Comparison of ENCODE assay signal across 18 cellular contexts in the genomic region with DNA sequence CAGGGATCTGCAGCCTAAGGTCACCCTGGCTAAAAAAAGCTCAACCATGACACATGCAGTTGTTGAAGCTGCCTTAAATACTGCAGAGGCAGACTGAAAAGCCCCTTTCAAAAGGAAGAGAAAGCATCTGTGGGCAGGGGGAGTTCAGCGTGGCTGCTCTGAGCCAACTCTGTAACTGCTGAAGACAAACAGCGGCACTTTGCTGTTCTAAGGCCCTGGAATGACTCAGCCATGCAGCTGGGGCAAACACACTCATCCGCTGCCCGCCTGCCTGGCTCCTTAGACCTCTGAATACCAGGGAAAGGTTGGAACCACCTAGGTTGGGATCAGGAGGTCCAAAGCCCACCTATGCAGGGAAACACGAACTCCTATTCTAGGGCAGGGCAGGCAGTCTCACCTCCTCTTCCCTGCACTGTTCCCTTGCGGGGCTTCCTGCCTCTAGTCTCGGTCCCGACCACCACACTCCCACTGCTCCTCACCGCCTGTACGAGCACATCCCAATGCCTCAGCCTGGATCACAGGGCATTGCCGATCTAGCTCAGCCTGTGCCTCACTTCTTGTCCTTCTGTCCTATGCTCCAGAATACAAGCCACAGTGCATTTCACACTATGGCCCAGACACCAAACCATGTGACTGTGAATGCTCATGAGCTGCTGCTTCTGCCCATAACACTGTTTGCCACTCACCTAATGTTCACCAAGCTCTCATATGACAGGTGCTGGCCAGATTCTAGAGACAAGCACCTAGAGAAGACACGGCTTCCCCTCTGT. TPM values are rescaled to one million over a fixed set of nuclear protein-coding genes. Genes with fewer than 3 reads are reported as not detected.
DNase-seq lines count a peak whose midpoint lies in the region; ATAC-seq and TF ChIP-seq lines count a peak whose summit lies in the region.
"Had no signal": no experiment of that assay in that cellular context is flagged by ENCODE, and none has a peak within 500 bp of the region (broad histone marks: within the 10 kb centered on the region; RNA-seq: fewer than 3 reads in every experiment).

No MANE protein-coding gene starts in this region.

- H3K79me2 ChIP-seq in GM23338 (replicated peaks; ENCODE audit: insufficient read depth) = no peaks in the 10 kb centered on the region

- no peaks in the 10 kb centered on the region for H3K27me3 ChIP-seq in BLaER1 treated with 17β-estradiol and CSF1 and Interleukin-3, amounts not matched to agents 10 nM and 100 nM
- H3K27me3 ChIP-seq in GM23338 (ENCODE audit: insufficient read depth) = no peaks in the 10 kb centered on the region

- H3K9me2 ChIP-seq in GM23338 (ENCODE audit: insufficient read depth) = no peaks in the 10 kb centered on the region

- H4K20me1 ChIP-seq in BLaER1 treated with 17β-estradiol and CSF1 and Interleukin-3, amounts not matched to agents 10 nM and 100 nM = peaks cover 0 to 6% (median 0%) of the 10 kb centered on the region in 11 experiments; a peak in 1 of 22 replicates
- H4K20me1 ChIP-seq in GM23338 (replicated peaks; ENCODE audit: insufficient read depth) = peaks cover 2% of the 10 kb centered on the region; the same call in 1 of the 2 replicates

- H3K9me3 ChIP-seq in BLaER1 treated with 17β-estradiol and CSF1 and Interleukin-3, amounts not matched to agents 10 nM and 100 nM (replicated peaks in 1 of 11) = no peaks in the 10 kb centered on the region

- H3F3A ChIP-seq in GM23338 (replicated peaks; ENCODE audit: low read depth) = no peaks in the 10 kb centered on the region

- peak overlapping the region; percentile 75 to 97 (median 85) for H3K4me2 ChIP-seq in BLaER1 treated with 17β-estradiol and CSF1 and Interleukin-3, amounts not matched to agents 10 nM and 100 nM
- H3K4me2 ChIP-seq in GM23338 = no peak overlapping the region

- H3K4me3 ChIP-seq in BLaER1 treated with 17β-estradiol and CSF1 and Interleukin-3, amounts not matched to agents 10 nM and 100 nM = no peak overlapping the region
- no peak overlapping the region for H3K4me3 ChIP-seq in GM23338
- H3K4me3 ChIP-seq: SK-N-MC, skin epidermis had no signal

- peaks cover 15% of the 10 kb centered on the region; the same call in 2 of the 3 replicates for H3K36me3 Mint-ChIP-seq in GM23338 (ENCODE audit: low read depth)
- peaks cover 5% of the 10 kb centered on the region for H3K36me3 Mint-ChIP-seq in nephron progenitor cell (ENCODE audit: low read depth)
- peaks cover 33% of the 10 kb centered on the region for H3K36me3 Mint-ChIP-seq in T-cell

- H3K4me1 ChIP-seq in BLaER1 treated with 17β-estradiol and CSF1 and Interleukin-3, amounts not matched to agents 10 nM and 100 nM = peaks cover 69 to 100% (median 100%) of the 10 kb centered on the region in 10 experiments
- H3K4me1 ChIP-seq in GM23338 (ENCODE audit: insufficient read depth) = no peaks in the 10 kb centered on the region

- POLR2A ChIA-PET in T-cell (lab: Charles Lee) = no interaction called here

- no peak for DNase-seq in GM23338 (ENCODE audit: low spot score)
- DNase-seq in nephron progenitor cell = no peak
- DNase-seq in T-cell = no peak
- DNase-seq in Ammon's horn (ENCODE audit: low spot score) = no peak
- DNase-seq: activated CD4-positive, alpha-beta T cell treated with anti-CD3 and anti-CD28 coated beads, Interleukin-2, amount 10 ng/mL, durations not matched to agents 24 days and 14 days; activated T-cell treated with anti-CD3 and anti-CD28 coated beads for 4 hours; CD8-positive, alpha-beta T cell; foreskin melanocyte; NCI-H510A; stimulated activated naive CD4-positive, alpha-beta T cell had no signal

- H3K27ac Mint-ChIP-seq in GM23338 (peak overlapping the region; percentile 59; the same call in 1 of the 2 replicates), nephron progenitor cell (peak overlapping the region; percentile 29), T-cell (no peak overlapping the region)
- H3K27ac Mint-ChIP-seq: activated CD4-positive, alpha-beta T cell treated with anti-CD3 and anti-CD28 coated beads, Interleukin-2, amount 10 ng/mL, durations not matched to agents 24 days and 14 days; CD8-positive, alpha-beta T cell had no signal

- H2AFZ ChIP-seq in GM23338 = no peak overlapping the region

- H3K4me3 Mint-ChIP-seq in GM23338 (no peak overlapping the region), nephron progenitor cell (no peak overlapping the region), T-cell (no peak overlapping the region)
- H3K4me3 Mint-ChIP-seq: activated CD4-positive, alpha-beta T cell treated with anti-CD3 and anti-CD28 coated beads, Interleukin-2, amount 10 ng/mL, durations not matched to agents 24 days and 14 days; CD8-positive, alpha-beta T cell had no signal

- peak overlapping the region in 9 of 11 experiments; percentile 27 to 85 (median 81); a peak in 19 of 22 replicates for H3K27ac ChIP-seq in BLaER1 treated with 17β-estradiol and CSF1 and Interleukin-3, amounts not matched to agents 10 nM and 100 nM
- H3K27ac ChIP-seq in GM23338 (ENCODE audit: low read depth) (no peak overlapping the region), cingulate gyrus (ENCODE audit: low read depth, low read length) (peak overlapping the region; percentile 1)
- H3K27ac ChIP-seq: SK-N-MC had no signal

- H3K9ac ChIP-seq in BLaER1 treated with 17β-estradiol and CSF1 and Interleukin-3, amounts not matched to agents 10 nM and 100 nM = peak overlapping the region in 9 of 11 experiments; percentile 1 to 59 (median 34); a peak in 15 of 22 replicates

- H3K9me3 Mint-ChIP-seq in GM23338 = no peaks in the 10 kb centered on the region
- H3K9me3 Mint-ChIP-seq in nephron progenitor cell = no peaks in the 10 kb centered on the region
- no peaks in the 10 kb centered on the region for H3K9me3 Mint-ChIP-seq in T-cell
- H3K9me3 Mint-ChIP-seq: activated CD4-positive, alpha-beta T cell treated with anti-CD3 and anti-CD28 coated beads, Interleukin-2, amount 10 ng/mL, durations not matched to agents 24 days and 14 days; CD8-positive, alpha-beta T cell had no signal

- H3K27me3 Mint-ChIP-seq in GM23338 (ENCODE audit: insufficient read depth, low read depth, poor library complexity) (peaks cover 9% of the 10 kb centered on the region), nephron progenitor cell (ENCODE audit: low read depth, poor library complexity) (peaks cover 9% of the 10 kb centered on the region), T-cell (no peaks in the 10 kb centered on the region)
- H3K27me3 Mint-ChIP-seq: activated CD4-positive, alpha-beta T cell treated with anti-CD3 and anti-CD28 coated beads, Interleukin-2, amount 10 ng/mL, durations not matched to agents 24 days and 14 days had no signal

- CTCF ChIA-PET in T-cell (lab: Charles Lee) = interaction anchor here in 1 of 2 donors (0.5 kb wide), 1 partner anchor 100 kb away, joined by 3 read pairs; no protein-coding TSS in a partner anchor

- ATAC-seq in GM23338 (no peak), T-cell (replicated peaks in 1 of 4) (no peak), HG03342 (IDR thresholded peaks at IDR 0.05; ENCODE audit: unreplicated experiment) (no peak), GM21825 (IDR thresholded peaks at IDR 0.05; ENCODE audit: unreplicated experiment) (no peak)
- ATAC-seq: CD8-positive, alpha-beta T cell had no signal

- H3K4me1 Mint-ChIP-seq in GM23338 (peaks cover 5% of the 10 kb centered on the region), nephron progenitor cell (peaks cover 41% of the 10 kb centered on the region), T-cell (peaks cover 31 to 38% (median 33%) of the 10 kb centered on the region in 3 donors)

- TF ChIP-seq CTCF in GM23338 (conservative IDR thresholded peaks at IDR 0.05; ENCODE audit: low read depth in 2 of 2) (no peak), nephron progenitor cell (IDR thresholded peaks at IDR 0.05) (no peak)

- peaks cover 6 to 22% (median 12%) of the 10 kb centered on the region in 11 experiments; a peak in 13 of 22 replicates for H3K36me3 ChIP-seq in BLaER1 treated with 17β-estradiol and CSF1 and Interleukin-3, amounts not matched to agents 10 nM and 100 nM
- H3K36me3 ChIP-seq in GM23338 (ENCODE audit: insufficient read depth) = no peaks in the 10 kb centered on the region; the same call in 1 of the 2 replicates

RNA-seq across cellular contexts. Expression of a gene that starts 6.6 kb away (rescaled TPM):
- total RNA-seq in GM23338 (2014; rRNA removed; shearing (Covaris generic)) = 1.4 TPM in 1 of 2 replicates, not detected in the other
- 0.40 and 1.2 TPM in 2 replicates for polyA plus RNA-seq in GM23338 (2016; fragmentation: Nextera tagmentation; extraction: Ambion mirVana)
- 10 to 100 TPM in 1 of 5 donors, 1 to 10 TPM in 4; 1.6 to 10.2 (median 4.1) TPM for total RNA-seq in T-cell

RNA-seq across cellular contexts. Expression of a gene that starts 10.9 kb away (rescaled TPM):
- total RNA-seq in GM23338 (2014; rRNA removed; shearing (Covaris generic)) = 1.4 and 6.4 TPM in 2 replicates
- 0.82 and 0.89 TPM in 2 replicates for polyA plus RNA-seq in GM23338 (2016; fragmentation: Nextera tagmentation; extraction: Ambion mirVana)
- 10 to 100 TPM; 37.2 to 63.3 (median 41.0) TPM for total RNA-seq in T-cell

RNA-seq across cellular contexts. Expression of a gene that starts 46.8 kb away (rescaled TPM):
- 0.31 TPM in 1 of 2 replicates, not detected in the other for total RNA-seq in GM23338 (2014; rRNA removed; shearing (Covaris generic))
- not detected in 2 replicates for polyA plus RNA-seq in GM23338 (2016; fragmentation: Nextera tagmentation; extraction: Ambion mirVana)
- total RNA-seq in T-cell = under 1 TPM in 3 of 5 donors, not detected in 2; 0.23 to 0.88 (median 0.76) TPM
- total RNA-seq: activated CD4-positive, alpha-beta T cell treated with anti-CD3 and anti-CD28 coated beads, Interleukin-2, amount 10 ng/mL, durations not matched to agents 24 days and 14 days; CD8-positive, alpha-beta T cell; endothelial cell of umbilical vein; OCI-LY7 had no signal
- polyA plus RNA-seq: endothelial cell of umbilical vein had no signal

RNA-seq across cellular contexts. Expression of a gene that starts 56.0 kb away (rescaled TPM):
- total RNA-seq in GM23338 (2014; rRNA removed; shearing (Covaris generic)) = 23.6 and 24.3 TPM in 2 replicates
- 11.2 and 13.9 TPM in 2 replicates for polyA plus RNA-seq in GM23338 (2016; fragmentation: Nextera tagmentation; extraction: Ambion mirVana)
- 10 to 100 TPM; 37.3 to 61.8 (median 52.9) TPM for total RNA-seq in T-cell

Comparison
In these comparisons a context has a peak if more than half of its experiments do, and no peak if none do; other contexts are left out.
1. H3K27ac Mint-ChIP-seq: peak in GM23338 (single experiment) and nephron progenitor cell (single experiment); none in T-cell (0 of 2).